Comparison of ENCODE assay signal across 29 cellular contexts in genomic region chr5:85604378-85604777, GRCh38.
"Had no signal": no experiment of that assay in that cellular context is flagged by ENCODE, and none has a peak within 500 bp of the region (broad histone marks: within the 10 kb centered on the region; RNA-seq: fewer than 3 reads in every experiment).

No MANE protein-coding gene starts in this region.

- H3K4me3 Mint-ChIP-seq: memory B cell; naive B cell; natural killer cell treated with Interleukin-12 subunit alpha and Interleukin-12 subunit beta and Interleukin-15 and Interleukin-18, amount 100 ng/mL, for 72 hours; neural progenitor cell; stimulated activated naive B cell treated with anti-CD40 and anti-IgM and Interleukin-4, amounts not matched to agents 10 μg/mL and 1 μg/mL and 100 μg/mL, for 72 hours; stimulated activated naive CD8-positive, alpha-beta T cell treated with anti-CD3 and anti-CD28 coated beads, Interleukin-15, Interleukin-2, amounts not matched to agents 100 ng/mL and 50 ng/mL, for 24 hours had no signal

- H3K79me2 ChIP-seq: hepatocyte, parathyroid adenoma had no signal

- ATAC-seq: foreskin keratinocyte; gastroesophageal sphincter; left lung; lower lobe of right lung; mucosa of descending colon; natural killer cell treated with Interleukin-12 subunit alpha and Interleukin-12 subunit beta and Interleukin-15 and Interleukin-18, amount 100 ng/mL, for 72 hours; stimulated activated naive B cell treated with anti-CD40 and anti-IgM and Interleukin-4, amounts not matched to agents 10 μg/mL and 1 μg/mL and 100 μg/mL, for 72 hours had no signal

- H3K9ac ChIP-seq: neural progenitor cell, parathyroid adenoma had no signal

- H3K27me3 ChIP-seq: esophagus muscularis mucosa, foreskin keratinocyte, gastroesophageal sphincter, heart left ventricle, hepatocyte, left lung, neural progenitor cell, spleen, tibial nerve, upper lobe of left lung had no signal

- FAIRE-seq: endothelial cell of umbilical vein, kidney, urothelium cell line had no signal

- H3K36me3 Mint-ChIP-seq: memory B cell; naive B cell; natural killer cell treated with Interleukin-12 subunit alpha and Interleukin-12 subunit beta and Interleukin-15 and Interleukin-18, amount 100 ng/mL, for 72 hours; neural progenitor cell; stimulated activated naive B cell treated with anti-CD40 and anti-IgM and Interleukin-4, amounts not matched to agents 10 μg/mL and 1 μg/mL and 100 μg/mL, for 72 hours had no signal

- H3K4me3 ChIP-seq: coronary artery, esophagus muscularis mucosa, gastroesophageal sphincter, heart left ventricle, hepatocyte, left lung, lower lobe of right lung, mucosa of descending colon, neural progenitor cell, skin epidermis, spleen, thoracic aorta, tibial nerve, upper lobe of left lung had no signal

- H3K27me3 Mint-ChIP-seq: memory B cell; naive B cell; natural killer cell treated with Interleukin-12 subunit alpha and Interleukin-12 subunit beta and Interleukin-15 and Interleukin-18, amount 100 ng/mL, for 72 hours; progenitor cell of endocrine pancreas; stimulated activated naive B cell treated with anti-CD40 and anti-IgM and Interleukin-4, amounts not matched to agents 10 μg/mL and 1 μg/mL and 100 μg/mL, for 72 hours; stimulated activated naive CD8-positive, alpha-beta T cell treated with anti-CD3 and anti-CD28 coated beads, Interleukin-15, Interleukin-2, amounts not matched to agents 100 ng/mL and 50 ng/mL, for 24 hours had no signal

- H3K4me2 ChIP-seq: hepatocyte, neural progenitor cell had no signal

- H3K27ac Mint-ChIP-seq: memory B cell; naive B cell; natural killer cell treated with Interleukin-12 subunit alpha and Interleukin-12 subunit beta and Interleukin-15 and Interleukin-18, amount 100 ng/mL, for 72 hours; neural progenitor cell; progenitor cell of endocrine pancreas; stimulated activated naive B cell treated with anti-CD40 and anti-IgM and Interleukin-4, amounts not matched to agents 10 μg/mL and 1 μg/mL and 100 μg/mL, for 72 hours; stimulated activated naive CD8-positive, alpha-beta T cell treated with anti-CD3 and anti-CD28 coated beads, Interleukin-15, Interleukin-2, amounts not matched to agents 100 ng/mL and 50 ng/mL, for 24 hours had no signal

- H3K27ac ChIP-seq: coronary artery, esophagus muscularis mucosa, foreskin keratinocyte, gastroesophageal sphincter, heart left ventricle, hepatocyte, left lung, lower lobe of right lung, neural progenitor cell, parathyroid adenoma, skin epidermis, spleen, thoracic aorta, tibial nerve, upper lobe of left lung had no signal

- H3K36me3 ChIP-seq: esophagus muscularis mucosa, gastroesophageal sphincter, heart left ventricle, left lung, lower lobe of right lung, neural progenitor cell, spleen, thoracic aorta, tibial nerve, upper lobe of left lung had no signal

- H3K4me1 Mint-ChIP-seq: memory B cell; naive B cell; neural progenitor cell; stimulated activated naive B cell treated with anti-CD40 and anti-IgM and Interleukin-4, amounts not matched to agents 10 μg/mL and 1 μg/mL and 100 μg/mL, for 72 hours had no signal

- H3K9me3 Mint-ChIP-seq: neural progenitor cell; stimulated activated naive B cell treated with anti-CD40 and anti-IgM and Interleukin-4, amounts not matched to agents 10 μg/mL and 1 μg/mL and 100 μg/mL, for 72 hours had no signal

- H2AFZ ChIP-seq: hepatocyte, neural progenitor cell, parathyroid adenoma had no signal

- DNase-seq: dermis blood vessel endothelial cell; effector memory CD4-positive, alpha-beta T cell; foreskin keratinocyte; heart left ventricle; kidney; left lung; lower lobe of right lung; mucosa of descending colon; naive B cell; spleen; stimulated activated CD4-positive, alpha-beta T cell treated with anti-CD3 and anti-CD28 coated beads, Interleukin-15, amount 100 ng/mL, for 24 hours; stimulated activated CD4-positive, alpha-beta T cell treated with anti-CD3 and anti-CD28 coated beads, Interleukin-2, amount 100 ng/mL, for 48 hours; stimulated activated naive B cell treated with anti-CD40 and anti-IgM and Interleukin-4, amounts not matched to agents 10 μg/mL and 1 μg/mL and 100 μg/mL, for 72 hours; upper lobe of left lung had no signal

- H3K9me3 ChIP-seq: esophagus muscularis mucosa, gastroesophageal sphincter, left lung, lower lobe of right lung, mucosa of descending colon, thoracic aorta, upper lobe of left lung had no signal

- H3K4me1 ChIP-seq: esophagus muscularis mucosa, foreskin keratinocyte, gastroesophageal sphincter, heart left ventricle, left lung, lower lobe of right lung, neural progenitor cell, parathyroid adenoma, spleen, tibial nerve, upper lobe of left lung had no signal
